Comparison of ENCODE assay signal across 8 cellular contexts in the genomic region with DNA sequence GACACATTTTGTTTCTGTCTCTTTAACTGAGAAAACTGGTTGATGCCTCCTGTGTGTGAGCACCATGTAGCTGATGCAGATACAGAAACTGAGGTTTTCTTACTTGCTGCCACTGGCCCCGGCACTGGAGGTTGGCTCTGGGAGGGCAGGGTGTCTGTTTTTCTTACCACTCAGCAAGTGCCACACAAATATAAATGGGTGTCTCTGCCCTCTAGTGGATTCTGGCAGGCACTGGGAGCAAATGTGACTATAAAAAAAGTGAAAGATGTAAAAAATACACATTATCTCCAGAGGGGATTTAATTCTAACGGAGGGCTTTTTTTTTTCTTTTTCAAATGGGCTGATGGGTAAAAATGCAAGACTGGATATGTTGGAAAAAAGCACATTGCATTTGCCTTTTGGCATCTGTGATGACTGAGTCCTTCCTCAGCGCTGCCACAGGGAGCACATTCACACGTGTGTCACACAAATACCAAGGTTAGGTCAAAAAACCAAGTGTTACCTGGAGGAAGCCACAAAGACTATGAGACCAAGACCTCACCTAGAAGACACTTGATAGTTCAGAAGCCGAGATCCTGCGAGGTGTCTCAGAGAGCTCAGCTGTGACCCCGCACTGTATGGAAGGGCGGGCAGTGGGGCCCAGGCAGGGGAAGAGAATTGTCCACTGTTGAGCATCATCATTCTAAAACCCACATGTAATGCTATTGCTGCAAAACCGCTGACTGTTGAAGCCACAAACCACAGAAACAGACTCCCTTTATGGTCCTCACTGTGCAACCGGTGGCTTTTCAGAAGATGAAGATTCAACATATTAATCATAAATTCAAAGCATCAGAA. TPM values are rescaled to one million over a fixed set of nuclear protein-coding genes. Genes with fewer than 3 reads are reported as not detected.
DNase-seq lines count a peak whose midpoint lies in the region; ATAC-seq and TF ChIP-seq lines count a peak whose summit lies in the region.

No MANE protein-coding gene starts in this region.

- no TSS peak for BruUV-seq in HCT116 (replicated peaks; lab: Mats Ljungman, UMichigan)

- H3K9me3 ChIP-seq in HCT116 (ENCODE audit: control insufficient read depth in 1 of 2, insufficient read depth in 1 of 2, low read depth in 1 of 2, low read length in 2 of 2) (no peaks in the 10 kb centered on the region), Loucy (ENCODE audit: insufficient read depth, low read depth, low read length) (no peaks in the 10 kb centered on the region)

- H3K36me3 ChIP-seq in HCT116 (ENCODE audit: control insufficient read depth in 1 of 2, insufficient read depth in 2 of 2, low read length in 2 of 2) (no peaks in the 10 kb centered on the region), Loucy (ENCODE audit: insufficient read depth, low read length) (no peaks in the 10 kb centered on the region)

- H3K4me3 ChIP-seq in HCT116 (replicated peaks in 1 of 2; ENCODE audit: low read depth in 1 of 2, low read length in 2 of 2) (no peak overlapping the region), Loucy (ENCODE audit: low read length, poor library complexity, severe bottlenecking) (peak overlapping the region; percentile 68), astrocyte of the cerebellum (ENCODE audit: low read depth, low read length) (no peak overlapping the region)

- no peaks in the 10 kb centered on the region for H3F3A ChIP-seq in Loucy (ENCODE audit: low read depth)

- no peak overlapping the region for H3K4me2 ChIP-seq in HCT116 (ENCODE audit: low read length)
- H3K4me2 ChIP-seq in Loucy (ENCODE audit: low read depth, low read length, poor library complexity, severe bottlenecking) = peak overlapping the region; percentile 92

- H3K27me3 ChIP-seq in HCT116 (ENCODE audit: insufficient read depth, low read length) = no peaks in the 10 kb centered on the region
- no peaks in the 10 kb centered on the region for H3K27me3 ChIP-seq in Loucy (ENCODE audit: insufficient read depth, low read length, poor library complexity, severe bottlenecking)

- in situ Hi-C loops in astrocyte of the cerebellum (cut with HindIII; ENCODE audit: low sequenced_read_pairs) = no loop called here

- TF ChIP-seq RAD21 in HCT116 (IDR thresholded peaks at IDR 0.05; ENCODE audit: low read depth) = peak; percentile 83

- intact Hi-C loops in HCT116 (cut with micrococcal nuclease) = loop anchor here (1.0 kb wide), 1 partner anchor 84 kb away; no protein-coding TSS in a partner anchor

- CTCF ChIA-PET in HCT116 (lab: Charles Lee) = no interaction called here

- ATAC-seq in HCT116 = peak; percentile 98

- H3K9ac ChIP-seq in HCT116 (ENCODE audit: low read length) (no peak overlapping the region), Loucy (ENCODE audit: low read depth, low read length, poor library complexity, severe bottlenecking) (peak overlapping the region; percentile 68)

- DNase-seq in NCI-H510A treated with DMSO at 0.1 percent for 48 hours (lab: John Stamatoyannopoulos, UW) (peak; percentile 1), NCI-H510A (lab: John Stamatoyannopoulos, UW) (no peak), HCT116 (ENCODE audit: low read depth, low spot score) (peak; percentile 40), SKM-1 treated with dmso at 0.1 percent for 144 hours (lab: John Stamatoyannopoulos, UW; ENCODE audit: unreplicated experiment) (peak; percentile 87), astrocyte of the cerebellum (ENCODE audit: low read depth) (no peak), iris pigment epithelial cell (ENCODE audit: low read depth) (peak; percentile 40)
- peak; percentile 40 to 46 for DNase-seq in stimulated activated CD8-positive, alpha-beta memory T cell treated with anti-CD3 and anti-CD28 coated beads, Interleukin-15, amount 100 ng/mL, for 48 hours (ENCODE audit: low read depth in 2 of 2)

- no peaks in the 10 kb centered on the region for H3K79me2 ChIP-seq in HCT116 (ENCODE audit: insufficient read depth, low read length)
- no peaks in the 10 kb centered on the region for H3K79me2 ChIP-seq in Loucy (ENCODE audit: insufficient read depth, low read length)

- no peaks in the 10 kb centered on the region for H3K4me1 ChIP-seq in HCT116 (ENCODE audit: control insufficient read depth in 1 of 2, insufficient read depth in 2 of 2, low read length in 2 of 2)
- H3K4me1 ChIP-seq in Loucy (ENCODE audit: insufficient read depth, low read length, poor library complexity, severe bottlenecking) = peaks cover 69% of the 10 kb centered on the region

- no peak overlapping the region for H3K27ac ChIP-seq in HCT116 (ENCODE audit: low read depth, low read length)

- H2AFZ ChIP-seq in HCT116 (ENCODE audit: low read depth, low read length, poor library complexity, severe bottlenecking) (no peak overlapping the region), Loucy (ENCODE audit: low read length) (no peak overlapping the region)

- POLR2A ChIA-PET in HCT116 (lab: Charles Lee) = no interaction called here

- TF ChIP-seq CTCF in HCT116 (IDR thresholded peaks at IDR 0.05 in 2 of 3, conservative IDR thresholded peaks at IDR 0.05 in 1 of 3; ENCODE audit: borderline replicate concordance in 1 of 3, insufficient read depth in 1 of 3, low read depth in 2 of 3, low read length in 2 of 3) = peak; percentile 70 to 74 (median 72); a peak in 5 of 6 replicates
- peak; percentile 96 for TF ChIP-seq CTCF in Loucy (conservative IDR thresholded peaks at IDR 0.05; ENCODE audit: low read length)
- TF ChIP-seq CTCF in astrocyte of the cerebellum (IDR thresholded peaks at IDR 0.05; ENCODE audit: low read depth, low read length, missing control alignments) = peak; percentile 59

- H4K20me1 ChIP-seq in HCT116 (ENCODE audit: insufficient read depth) (no peaks in the 10 kb centered on the region), Loucy (ENCODE audit: insufficient read depth, low read length, poor library complexity, severe bottlenecking) (no peaks in the 10 kb centered on the region)

- RAD21 ChIA-PET in HCT116 (lab: Charles Lee; ENCODE audit: low non-redundant PET in 1 of 2, low total read pairs in 2 of 2, uncharacterized antibody in 2 of 2, unreplicated experiment in 2 of 2) = no interaction called here

- no peaks in the 10 kb centered on the region for H3K9me2 ChIP-seq in HCT116 (ENCODE audit: insufficient read depth)
- no peaks in the 10 kb centered on the region for H3K9me2 ChIP-seq in Loucy (replicated peaks; ENCODE audit: low read depth, low read length)

- no peak for TF ChIP-seq POLR2A in HCT116 (IDR thresholded peaks at IDR 0.05; ENCODE audit: borderline replicate concordance, extremely low read depth, insufficient read depth, insufficient read length)

TF ChIP-seq in HCT116, 20 proteins besides CTCF, POLR2A, EP300 and RAD21:
- TF ChIP-seq SIN3A (IDR thresholded peaks at IDR 0.05; ENCODE audit: low read depth) (no peak), POLR2AphosphoS5 (IDR thresholded peaks at IDR 0.05; ENCODE audit: low read depth, low read length) (no peak), YY1 (IDR thresholded peaks at IDR 0.05; ENCODE audit: extremely low read depth, insufficient replicate concordance, low read depth, low read length) (no peak), ZFX (IDR thresholded peaks at IDR 0.05) (no peak), EGR1 (IDR thresholded peaks at IDR 0.05; ENCODE audit: low read depth) (no peak), EZH2 (IDR thresholded peaks at IDR 0.05) (no peak), CBX3 (IDR thresholded peaks at IDR 0.05; ENCODE audit: low read depth) (no peak), FOSL1 (IDR thresholded peaks at IDR 0.05; ENCODE audit: low read depth) (no peak), JUND (IDR thresholded peaks at IDR 0.05) (no peak), TCF7L2 (IDR thresholded peaks at IDR 0.05; ENCODE audit: borderline replicate concordance, extremely low read depth, insufficient read depth, insufficient read length) (no peak), EZH2phosphoT487 (IDR thresholded peaks at IDR 0.05; ENCODE audit: borderline replicate concordance) (no peak), ATF3 (IDR thresholded peaks at IDR 0.05) (no peak), SP1 (IDR thresholded peaks at IDR 0.05; ENCODE audit: low read depth) (no peak)
- TF ChIP-seq, protein P1, sequence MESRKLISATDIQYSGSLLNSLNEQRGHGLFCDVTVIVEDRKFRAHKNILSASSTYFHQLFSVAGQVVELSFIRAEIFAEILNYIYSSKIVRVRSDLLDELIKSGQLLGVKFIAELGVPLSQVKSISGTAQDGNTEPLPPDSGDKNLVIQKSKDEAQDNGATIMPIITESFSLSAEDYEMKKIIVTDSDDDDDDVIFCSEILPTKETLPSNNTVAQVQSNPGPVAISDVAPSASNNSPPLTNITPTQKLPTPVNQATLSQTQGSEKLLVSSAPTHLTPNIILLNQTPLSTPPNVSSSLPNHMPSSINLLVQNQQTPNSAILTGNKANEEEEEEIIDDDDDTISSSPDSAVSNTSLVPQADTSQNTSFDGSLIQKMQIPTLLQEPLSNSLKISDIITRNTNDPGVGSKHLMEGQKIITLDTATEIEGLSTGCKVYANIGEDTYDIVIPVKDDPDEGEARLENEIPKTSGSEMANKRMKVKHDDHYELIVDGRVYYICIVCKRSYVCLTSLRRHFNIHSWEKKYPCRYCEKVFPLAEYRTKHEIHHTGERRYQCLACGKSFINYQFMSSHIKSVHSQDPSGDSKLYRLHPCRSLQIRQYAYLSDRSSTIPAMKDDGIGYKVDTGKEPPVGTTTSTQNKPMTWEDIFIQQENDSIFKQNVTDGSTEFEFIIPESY (IDR thresholded peaks at IDR 0.05; ENCODE audit: extremely low read depth, insufficient replicate concordance, low read length) = no peak

RNA-seq across cellular contexts. Expression of gene PGBD2, which starts 18.9 kb away (rescaled TPM):
- 5.1 TPM for total RNA-seq in HCT116 (2021; ENCODE audit: unreplicated experiment)
- 4.1 and 4.6 TPM in 2 replicates for polyA plus RNA-seq in HCT116 (2012)

Comparison
In these comparisons a context has a peak if more than half of its experiments do, and no peak if none do; other contexts are left out.
1. DNase-seq: peak in NCI-H510A treated with DMSO at 0.1 percent for 48 hours (single experiment), HCT116 (single experiment), SKM-1 treated with dmso at 0.1 percent for 144 hours (single experiment), iris pigment epithelial cell (single experiment) and stimulated activated CD8-positive, alpha-beta memory T cell treated with anti-CD3 and anti-CD28 coated beads, Interleukin-15, amount 100 ng/mL, for 48 hours (2 of 2); none in NCI-H510A (single experiment) and astrocyte of the cerebellum (single experiment).
2. Peak in every context shown above with its lines, with median percentiles within 50 percentile points of each other: CTCF ChIP-seq.